20 cellular contexts compared by ENCODE assay signal in genomic region chr22:49688516-49689254, GRCh38.
"Had no signal": no experiment of that assay in that cellular context is flagged by ENCODE, and none has a peak within 500 bp of the region (broad histone marks: within the 10 kb centered on the region; RNA-seq: fewer than 3 reads in every experiment).

No MANE protein-coding gene starts in this region.

- DNase-seq: activated B cell treated with CpG ODN at 0.5 μM for 24 hours; activated CD4-positive, alpha-beta T cell treated with anti-CD3 and anti-CD28 coated beads for 36 hours; activated CD4-positive, alpha-beta T cell treated with anti-CD3 and anti-CD28 coated beads, Interleukin-2, amount 50 U/mL, for 4 hours; activated gamma-delta T cell; activated naive CD4-positive, alpha-beta T cell treated with anti-CD3 and anti-CD28 coated beads, Interleukin-2, amount 50 U/mL, for 16 hours; activated naive CD8-positive, alpha-beta T cell treated with anti-CD3 and anti-CD28 coated beads, Interleukin-2, amount 50 U/mL, for 24 hours; activated T-cell treated with anti-CD3 and anti-CD28 coated beads, Interleukin-2, amount 50 U/mL, for 72 hours; effector CD4-positive, alpha-beta T cell; erythroblast; foreskin fibroblast; immature natural killer cell; kidney glomerular epithelial cell; left lung; naive B cell; stimulated activated CD4-positive, alpha-beta T cell treated with anti-CD3 and anti-CD28 coated beads, Interleukin-2, amount 100 ng/mL, for 48 hours; stimulated activated CD8-positive, alpha-beta memory T cell treated with anti-CD3 and anti-CD28 coated beads, Interleukin-4, amount 100 ng/mL, for 48 hours; stimulated activated naive B cell treated with anti-CD40 and anti-IgM and Interleukin-4, amounts not matched to agents 10 μg/mL and 1 μg/mL and 100 μg/mL, for 72 hours; T1000; transverse colon had no signal

- H3K27ac ChIP-seq: left lung, transverse colon had no signal

- H3K4me3 ChIP-seq: left lung, lung, transverse colon had no signal

- ATAC-seq: activated CD4-positive, alpha-beta T cell treated with anti-CD3 and anti-CD28 coated beads for 36 hours; activated naive CD8-positive, alpha-beta T cell treated with anti-CD3 and anti-CD28 coated beads, Interleukin-2, amount 50 U/mL, for 24 hours; activated T-cell treated with anti-CD3 and anti-CD28 coated beads, Interleukin-2, amount 50 U/mL, for 72 hours; left lung; stimulated activated naive B cell treated with anti-CD40 and anti-IgM and Interleukin-4, amounts not matched to agents 10 μg/mL and 1 μg/mL and 100 μg/mL, for 72 hours had no signal
